In genomic region chr2:42784204-42784880, GRCh38 we compare ENCODE assay signal across 23 cellular contexts. TPM values are rescaled to one million over a fixed set of nuclear protein-coding genes. Genes with fewer than 3 reads are reported as not detected.
"Had no signal": no experiment of that assay in that cellular context is flagged by ENCODE, and none has a peak within 500 bp of the region (broad histone marks: within the 10 kb centered on the region; RNA-seq: fewer than 3 reads in every experiment).

No MANE protein-coding gene starts in this region.

- H3K36me3 Mint-ChIP-seq: activated naive CD4-positive, alpha-beta T cell treated with anti-CD3 and anti-CD28 coated beads, Interleukin-2, amount 10 ng/mL, durations not matched to agents 7 days and 5 days had no signal

- H3K27ac ChIP-seq: foreskin keratinocyte, left lung, tibial artery, uterus, VCaP had no signal

- H3K27me3 Mint-ChIP-seq: activated CD4-positive, alpha-beta T cell treated with anti-CD3 and anti-CD28 coated beads, Interleukin-2, amount 10 ng/mL, durations not matched to agents 7 days and 5 days; progenitor cell of endocrine pancreas had no signal

- H3K27me3 ChIP-seq: foreskin keratinocyte, left lung, tibial artery, uterus had no signal

- H3K4me3 Mint-ChIP-seq: activated CD4-positive, alpha-beta T cell treated with anti-CD3 and anti-CD28 coated beads, Interleukin-2, amount 10 ng/mL, durations not matched to agents 7 days and 5 days; activated naive CD4-positive, alpha-beta T cell treated with anti-CD3 and anti-CD28 coated beads, Interleukin-2, amount 10 ng/mL, durations not matched to agents 7 days and 5 days; activated T-cell treated with anti-CD3 and anti-CD28 coated beads, Interleukin-2, amount 50 U/mL, for 72 hours; brain; naive thymus-derived CD4-positive, alpha-beta T cell; neural crest cell; stimulated activated naive CD8-positive, alpha-beta T cell treated with anti-CD3 and anti-CD28 coated beads, Interleukin-15, Interleukin-2, amounts not matched to agents 100 ng/mL and 50 ng/mL, for 24 hours had no signal

- DNase-seq: activated CD4-positive, alpha-beta T cell treated with anti-CD3 and anti-CD28 coated beads, Interleukin-2, amount 10 ng/mL, durations not matched to agents 7 days and 5 days; activated effector memory CD4-positive, alpha-beta T cell treated with Interleukin-2 at 50 U/mL for 16 hours; activated naive CD4-positive, alpha-beta T cell treated with anti-CD3 and anti-CD28 coated beads, Interleukin-2, amount 10 ng/mL, durations not matched to agents 7 days and 5 days; activated T-cell treated with anti-CD3 and anti-CD28 coated beads, Interleukin-2, amount 50 U/mL, for 72 hours; caudate nucleus; dermis blood vessel endothelial cell; effector CD8-positive, alpha-beta T cell; foreskin keratinocyte; left lung; naive thymus-derived CD4-positive, alpha-beta T cell; occipital lobe; stimulated activated CD4-positive, alpha-beta T cell treated with anti-CD3 and anti-CD28 coated beads, Interleukin-4, amount 100 ng/mL, for 24 hours; substantia nigra; tibial artery had no signal

- H3K4me3 ChIP-seq: left lung, lung, tibial artery, uterus had no signal

- H3K27ac Mint-ChIP-seq: activated CD4-positive, alpha-beta T cell treated with anti-CD3 and anti-CD28 coated beads, Interleukin-2, amount 10 ng/mL, durations not matched to agents 7 days and 5 days; activated naive CD4-positive, alpha-beta T cell treated with anti-CD3 and anti-CD28 coated beads, Interleukin-2, amount 10 ng/mL, durations not matched to agents 7 days and 5 days; activated T-cell treated with anti-CD3 and anti-CD28 coated beads, Interleukin-2, amount 50 U/mL, for 72 hours; brain; naive thymus-derived CD4-positive, alpha-beta T cell; progenitor cell of endocrine pancreas; stimulated activated naive CD8-positive, alpha-beta T cell treated with anti-CD3 and anti-CD28 coated beads, Interleukin-15, Interleukin-2, amounts not matched to agents 100 ng/mL and 50 ng/mL, for 24 hours had no signal

- ATAC-seq: activated CD4-positive, CD25-positive, alpha-beta regulatory T cell treated with anti-CD3 and anti-CD28 coated beads, Interleukin-2, amount 50 U/mL, for 24 hours; activated T-cell treated with anti-CD3 and anti-CD28 coated beads, Interleukin-2, amount 50 U/mL, for 72 hours; foreskin keratinocyte; left lung; naive thymus-derived CD4-positive, alpha-beta T cell had no signal

- H3K4me1 Mint-ChIP-seq: activated naive CD4-positive, alpha-beta T cell treated with anti-CD3 and anti-CD28 coated beads, Interleukin-2, amount 10 ng/mL, durations not matched to agents 7 days and 5 days; naive thymus-derived CD4-positive, alpha-beta T cell had no signal

- H3K9me3 ChIP-seq: tibial artery, uterus had no signal

- H3K9me3 Mint-ChIP-seq: activated T-cell treated with anti-CD3 and anti-CD28 coated beads, Interleukin-2, amount 50 U/mL, for 72 hours; neural crest cell; stimulated activated naive CD8-positive, alpha-beta T cell treated with anti-CD3 and anti-CD28 coated beads, Interleukin-15, Interleukin-2, amounts not matched to agents 100 ng/mL and 50 ng/mL, for 24 hours had no signal

- H3K4me1 ChIP-seq: foreskin keratinocyte, left lung, tibial artery, uterus had no signal

- H3K36me3 ChIP-seq: left lung, uterus had no signal

RNA-seq across cellular contexts. Expression of gene HAAO, which starts 8.0 kb away (rescaled TPM):
- total RNA-seq: activated CD4-positive, alpha-beta T cell treated with anti-CD3 and anti-CD28 coated beads, Interleukin-2, amount 10 ng/mL, durations not matched to agents 7 days and 5 days; dermis blood vessel endothelial cell; glomerular endothelial cell had no signal

RNA-seq across cellular contexts. Expression of gene OXER1, which starts 20.4 kb away (rescaled TPM):
- total RNA-seq: activated CD4-positive, alpha-beta T cell treated with anti-CD3 and anti-CD28 coated beads, Interleukin-2, amount 10 ng/mL, durations not matched to agents 7 days and 5 days; dermis blood vessel endothelial cell; glomerular endothelial cell; occipital lobe had no signal
